ENCODE assay signal across 8 cellular contexts in genomic region chr4:31370866-31371465, GRCh38.
DNase-seq lines count a peak whose midpoint lies in the region; ATAC-seq and TF ChIP-seq lines count a peak whose summit lies in the region.

No MANE protein-coding gene starts in this region.

- 67% methylated on average over 3 of the region's 3 CpGs for WGBS in tibial nerve, 2 donors

- TF ChIP-seq EP300 in tibial nerve (IDR thresholded peaks at IDR 0.05), result no peak

- no peaks in the 10 kb centered on the region for H3K27me3 Mint-ChIP-seq in activated T-helper 17 cell treated with anti-CD3 and anti-CD28 coated beads, Interleukin-2, amount 50 U/mL, for 72 hours

- H3K4me1 Mint-ChIP-seq in activated T-helper 17 cell treated with anti-CD3 and anti-CD28 coated beads, Interleukin-2, amount 50 U/mL, for 72 hours, result no peaks in the 10 kb centered on the region

- ATAC-seq in GM18520 (IDR thresholded peaks at IDR 0.05; ENCODE audit: unreplicated experiment), result peak; percentile 96
- peak; percentile 95 for ATAC-seq in HG02973 (IDR thresholded peaks at IDR 0.05; ENCODE audit: unreplicated experiment)
- peak; percentile 31 for ATAC-seq in activated T-helper 17 cell treated with anti-CD3 and anti-CD28 coated beads, Interleukin-2, amount 50 U/mL, for 72 hours (replicated peaks)
- ATAC-seq in HG03571 (IDR thresholded peaks at IDR 0.05; ENCODE audit: unreplicated experiment), result no peak

- H3K27me3 ChIP-seq in tibial nerve, result no peaks in the 10 kb centered on the region

- no peak overlapping the region for H3K4me3 ChIP-seq in AG10803 (ENCODE audit: low read length)
- H3K4me3 ChIP-seq in tibial nerve, result no peak overlapping the region

- H3K9me3 ChIP-seq in tibial nerve, result no peaks in the 10 kb centered on the region

- no peak overlapping the region for H3K27ac ChIP-seq in tibial nerve

- H3K27ac Mint-ChIP-seq in activated T-helper 17 cell treated with anti-CD3 and anti-CD28 coated beads, Interleukin-2, amount 50 U/mL, for 72 hours, result no peak overlapping the region

- no peak overlapping the region for H3K4me3 Mint-ChIP-seq in activated T-helper 17 cell treated with anti-CD3 and anti-CD28 coated beads, Interleukin-2, amount 50 U/mL, for 72 hours

- no peaks in the 10 kb centered on the region for H3K36me3 ChIP-seq in tibial nerve

- no peaks in the 10 kb centered on the region for H3K4me1 ChIP-seq in tibial nerve

- H3K36me3 Mint-ChIP-seq in activated T-helper 17 cell treated with anti-CD3 and anti-CD28 coated beads, Interleukin-2, amount 50 U/mL, for 72 hours (ENCODE audit: low read depth), result no peaks in the 10 kb centered on the region

- DNase-seq in AG10803 (ENCODE audit: low read depth) (peak; percentile 24), NCI-H1694 treated with DMSO at 0.1 percent for 48 hours (lab: John Stamatoyannopoulos, UW) (peak; percentile 34), iPS DF 4.7 (ENCODE audit: extremely low read depth, low spot score) (peak; percentile 68), tibial nerve (ENCODE audit: low spot score in 2 of 2) (no peak)

- TF ChIP-seq POLR2A in tibial nerve (IDR thresholded peaks at IDR 0.05), result no peak

- peak; percentile 76 for TF ChIP-seq CTCF in AG10803 (conservative IDR thresholded peaks at IDR 0.05; ENCODE audit: low read length)
- TF ChIP-seq CTCF in tibial nerve (IDR thresholded peaks at IDR 0.05), result peak; percentile 48 to 72 (median 58)

- H3K9me3 Mint-ChIP-seq in activated T-helper 17 cell treated with anti-CD3 and anti-CD28 coated beads, Interleukin-2, amount 50 U/mL, for 72 hours, result no peaks in the 10 kb centered on the region

Comparison
In these comparisons a context has a peak if more than half of its experiments do, and no peak if none do; other contexts are left out.
1. DNase-seq: peak in AG10803 (single experiment), NCI-H1694 treated with DMSO at 0.1 percent for 48 hours (single experiment) and iPS DF 4.7 (single experiment); none in tibial nerve (0 of 2).